ENCODE assay signal across 17 cellular contexts in genomic region chr11:109320595-109320994, GRCh38.
A peak's percentile ranks its signal among the peaks of the same experiment; 100 is the strongest.
DNase-seq lines count a peak whose midpoint lies in the region; ATAC-seq and TF ChIP-seq lines count a peak whose summit lies in the region.
"Had no signal": no experiment of that assay in that cellular context is flagged by ENCODE, and none has a peak within 500 bp of the region (broad histone marks: within the 10 kb centered on the region; RNA-seq: fewer than 3 reads in every experiment).

No MANE protein-coding gene starts in this region.

- no peak overlapping the region for H3K14ac ChIP-seq in neuronal stem cell (ENCODE audit: low read length)

- H4K8ac ChIP-seq in neuronal stem cell (ENCODE audit: low read depth, low read length), result no peak overlapping the region

- no peak overlapping the region for H2BK5ac ChIP-seq in neuronal stem cell (ENCODE audit: low read length)

- no peaks in the 10 kb centered on the region for H3K36me3 Mint-ChIP-seq in mesothelial cell of epicardium
- H3K36me3 Mint-ChIP-seq: natural killer cell had no signal

- no peak overlapping the region for H2BK15ac ChIP-seq in neuronal stem cell (ENCODE audit: low read length)

- no peaks in the 10 kb centered on the region for H3K27me3 ChIP-seq in brain microvascular endothelial cell (replicated peaks)
- no peaks in the 10 kb centered on the region for H3K27me3 ChIP-seq in neuronal stem cell (ENCODE audit: control insufficient read depth in 3 of 3, insufficient read depth in 3 of 3, low read depth in 1 of 3, low read length in 3 of 3)

- no peak overlapping the region for H3K4me3 Mint-ChIP-seq in mesothelial cell of epicardium
- H3K4me3 Mint-ChIP-seq: activated naive CD4-positive, alpha-beta T cell treated with anti-CD3 and anti-CD28 coated beads for 36 hours; natural killer cell had no signal

- no peak overlapping the region for H2AFZ ChIP-seq in neuronal stem cell (ENCODE audit: low read length)

- peaks cover 6% of the 10 kb centered on the region for H3K9me3 Mint-ChIP-seq in mesothelial cell of epicardium
- H3K9me3 Mint-ChIP-seq: activated naive CD4-positive, alpha-beta T cell treated with anti-CD3 and anti-CD28 coated beads for 36 hours had no signal

- DNase-seq in AG10803 (ENCODE audit: low read depth), result peak; percentile 59
- DNase-seq in M059J (ENCODE audit: low read depth), result peak; percentile 93
- DNase-seq in brain microvascular endothelial cell, result peak; percentile 24
- DNase-seq in iris pigment epithelial cell (ENCODE audit: low read depth), result peak; percentile 63
- DNase-seq in neuronal stem cell (ENCODE audit: low spot score), result no peak
- DNase-seq in mesothelial cell of epicardium (ENCODE audit: low spot score in 2 of 2, unreplicated experiment in 2 of 2), result no peak
- DNase-seq: ACHN; activated CD8-positive, alpha-beta memory T cell treated with anti-CD3 and anti-CD28 coated beads, Interleukin-2, amount 50 U/mL, for 48 hours; activated naive CD4-positive, alpha-beta T cell treated with anti-CD3 and anti-CD28 coated beads for 36 hours; central memory CD4-positive, alpha-beta T cell; GF-D8; hippocampal formation; natural killer cell; NCI-H2081; NCI-H748 treated with DMSO at 0.1 percent for 48 hours had no signal

- no peaks in the 10 kb centered on the region for H3K4me1 ChIP-seq in neuronal stem cell (ENCODE audit: control insufficient read depth in 2 of 2, insufficient read depth in 1 of 2, low read depth in 1 of 2, low read length in 2 of 2)

- no CpG with 5 or more reads among the region's 1 CpG for WGBS in neuronal stem cell (ENCODE audit: extremely low coverage in 2 of 2, insufficient read length in 2 of 2, insufficient replicate concordance in 1 of 2), 2 donors

- H3K27me3 Mint-ChIP-seq in mesothelial cell of epicardium (ENCODE audit: low read depth), result peaks cover 18% of the 10 kb centered on the region

- H4K91ac ChIP-seq in neuronal stem cell (ENCODE audit: low read depth, low read length, poor library complexity), result no peak overlapping the region

- H3K36me3 ChIP-seq in brain microvascular endothelial cell (replicated peaks), result no peaks in the 10 kb centered on the region
- no peaks in the 10 kb centered on the region for H3K36me3 ChIP-seq in neuronal stem cell (replicated peaks in 1 of 2; ENCODE audit: control insufficient read depth in 2 of 2, insufficient read depth in 2 of 2, low read length in 2 of 2)

- no peaks in the 10 kb centered on the region for H3K79me1 ChIP-seq in neuronal stem cell (ENCODE audit: low read depth, low read length)

- no peak overlapping the region for H3K9ac ChIP-seq in neuronal stem cell (ENCODE audit: low read depth, low read length, poor library complexity)

- no peak overlapping the region for H3K4ac ChIP-seq in neuronal stem cell (ENCODE audit: low read length)

- H3K27ac ChIP-seq in brain microvascular endothelial cell (no peak overlapping the region), neuronal stem cell (replicated peaks; ENCODE audit: low read length) (no peak overlapping the region)

- no peak overlapping the region for H2AK5ac ChIP-seq in neuronal stem cell (ENCODE audit: low read depth, low read length)

- ATAC-seq in GM18498 (IDR thresholded peaks at IDR 0.05; ENCODE audit: unreplicated experiment) (no peak), GM19452 (IDR thresholded peaks at IDR 0.05; ENCODE audit: unreplicated experiment) (no peak)
- ATAC-seq: natural killer cell had no signal

- TF ChIP-seq CTCF in AG10803 (conservative IDR thresholded peaks at IDR 0.05; ENCODE audit: low read length) (no peak), brain microvascular endothelial cell (IDR thresholded peaks at IDR 0.05; ENCODE audit: low read depth, low read length, missing control alignments) (no peak), mesothelial cell of epicardium (IDR thresholded peaks at IDR 0.05; ENCODE audit: unreplicated experiment) (no peak)

- H3K4me3 ChIP-seq in AG10803 (ENCODE audit: low read length) (no peak overlapping the region), brain microvascular endothelial cell (ENCODE audit: low read depth, low read length) (no peak overlapping the region), neuronal stem cell (ENCODE audit: low read length in 2 of 2) (no peak overlapping the region)

- in situ Hi-C loops in brain microvascular endothelial cell (cut with HindIII; ENCODE audit: low pct_ligation_motif_present, low sequenced_read_pairs), result no loop called here

- no peaks in the 10 kb centered on the region for H3K4me1 Mint-ChIP-seq in mesothelial cell of epicardium
- H3K4me1 Mint-ChIP-seq: natural killer cell had no signal

- no peak overlapping the region for H2BK120ac ChIP-seq in neuronal stem cell (ENCODE audit: low read depth, low read length)

- no peak overlapping the region for H3K27ac Mint-ChIP-seq in mesothelial cell of epicardium
- H3K27ac Mint-ChIP-seq: activated naive CD4-positive, alpha-beta T cell treated with anti-CD3 and anti-CD28 coated beads for 36 hours; natural killer cell had no signal

- H3K23ac ChIP-seq in neuronal stem cell (ENCODE audit: low read depth, low read length, poor library complexity), result no peak overlapping the region

- H2BK12ac ChIP-seq in neuronal stem cell (ENCODE audit: low read length), result no peak overlapping the region

- H3K4me2 ChIP-seq in neuronal stem cell (ENCODE audit: insufficient read depth, low read length, poor library complexity, severe bottlenecking), result no peak overlapping the region

- H3K9me3 ChIP-seq in neuronal stem cell (replicated peaks in 1 of 2; ENCODE audit: control insufficient read depth in 2 of 2, insufficient read depth in 1 of 2, low read depth in 1 of 2, low read length in 2 of 2), result no peaks in the 10 kb centered on the region

- H3K18ac ChIP-seq in neuronal stem cell (ENCODE audit: low read length), result no peak overlapping the region

Comparison
In these comparisons a context has a peak if more than half of its experiments do, and no peak if none do; other contexts are left out.
1. DNase-seq: peak in AG10803 (single experiment), M059J (single experiment), brain microvascular endothelial cell (single experiment) and iris pigment epithelial cell (single experiment); none in neuronal stem cell (single experiment) and mesothelial cell of epicardium (0 of 2).